ENCODE assay signal across 1 cellular context in genomic region chr22:19204640-19205039, GRCh38.
A peak's percentile ranks its signal among the peaks of the same experiment; 100 is the strongest.
TF ChIP-seq lines count a peak whose summit lies in the region.

No MANE protein-coding gene starts in this region.

TF ChIP-seq in K562, 482 proteins besides CTCF, POLR2A, EP300 and RAD21 (continued from another document):
- TF ChIP-seq, protein P1, sequence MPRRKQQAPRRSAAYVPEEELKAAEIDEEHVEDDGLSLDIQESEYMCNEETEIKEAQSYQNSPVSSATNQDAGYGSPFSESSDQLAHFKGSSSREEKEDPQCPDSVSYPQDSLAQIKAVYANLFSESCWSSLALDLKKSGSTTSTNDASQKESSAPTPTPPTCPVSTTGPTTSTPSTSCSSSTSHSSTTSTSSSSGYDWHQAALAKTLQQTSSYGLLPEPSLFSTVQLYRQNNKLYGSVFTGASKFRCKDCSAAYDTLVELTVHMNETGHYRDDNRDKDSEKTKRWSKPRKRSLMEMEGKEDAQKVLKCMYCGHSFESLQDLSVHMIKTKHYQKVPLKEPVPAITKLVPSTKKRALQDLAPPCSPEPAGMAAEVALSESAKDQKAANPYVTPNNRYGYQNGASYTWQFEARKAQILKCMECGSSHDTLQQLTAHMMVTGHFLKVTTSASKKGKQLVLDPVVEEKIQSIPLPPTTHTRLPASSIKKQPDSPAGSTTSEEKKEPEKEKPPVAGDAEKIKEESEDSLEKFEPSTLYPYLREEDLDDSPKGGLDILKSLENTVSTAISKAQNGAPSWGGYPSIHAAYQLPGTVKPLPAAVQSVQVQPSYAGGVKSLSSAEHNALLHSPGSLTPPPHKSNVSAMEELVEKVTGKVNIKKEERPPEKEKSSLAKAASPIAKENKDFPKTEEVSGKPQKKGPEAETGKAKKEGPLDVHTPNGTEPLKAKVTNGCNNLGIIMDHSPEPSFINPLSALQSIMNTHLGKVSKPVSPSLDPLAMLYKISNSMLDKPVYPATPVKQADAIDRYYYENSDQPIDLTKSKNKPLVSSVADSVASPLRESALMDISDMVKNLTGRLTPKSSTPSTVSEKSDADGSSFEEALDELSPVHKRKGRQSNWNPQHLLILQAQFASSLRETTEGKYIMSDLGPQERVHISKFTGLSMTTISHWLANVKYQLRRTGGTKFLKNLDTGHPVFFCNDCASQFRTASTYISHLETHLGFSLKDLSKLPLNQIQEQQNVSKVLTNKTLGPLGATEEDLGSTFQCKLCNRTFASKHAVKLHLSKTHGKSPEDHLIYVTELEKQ (CRISPR knock-in tag; IDR thresholded peaks at IDR 0.05): no peak
- 0 out of 2 replicates have a peak, but pooled peaks have one; percentile 67 for TF ChIP-seq EZH2 (IDR thresholded peaks at IDR 0.05; ENCODE audit: borderline replicate concordance, low read depth, low read length)
